Comparison of ENCODE assay signal across 15 cellular contexts in the genomic region with DNA sequence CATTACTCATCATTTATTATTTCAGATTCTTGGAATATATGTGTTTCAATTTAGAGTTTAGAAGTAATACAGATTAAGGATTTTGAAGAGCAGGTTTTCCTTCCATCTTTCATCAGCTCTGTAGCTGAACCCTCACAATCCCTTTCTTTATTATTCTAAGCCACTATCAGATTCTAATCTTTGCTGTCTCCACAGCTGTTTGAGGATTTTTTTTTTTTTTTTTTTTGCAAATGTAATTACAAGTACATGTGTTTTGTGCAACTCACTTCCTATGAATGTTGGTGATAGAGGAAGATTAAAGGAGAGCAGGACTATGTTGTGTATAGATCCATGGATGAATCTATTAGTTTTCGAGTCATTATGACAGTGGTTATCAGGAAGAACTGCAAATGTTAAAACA.
DNase-seq lines count a peak whose midpoint lies in the region; ATAC-seq, FAIRE-seq and TF ChIP-seq lines count a peak whose summit lies in the region.
"Had no signal": no experiment of that assay in that cellular context is flagged by ENCODE, and none has a peak within 500 bp of the region (broad histone marks: within the 10 kb centered on the region; RNA-seq: fewer than 3 reads in every experiment).

No MANE protein-coding gene starts in this region.

- ATAC-seq in SK-N-SH treated with all-trans-retinoic acid at 6 μM for 48 hours (peak; percentile 31; the same call in 1 of the 3 replicates), GM18517 (IDR thresholded peaks at IDR 0.05; ENCODE audit: unreplicated experiment) (no peak)

- DNase-seq in LHCN-M2 (ENCODE audit: low read depth) (peak; percentile 4), iris pigment epithelial cell (ENCODE audit: low read depth) (peak; percentile 12), HUDEP-2 (lab: John Stamatoyannopoulos, UW; ENCODE audit: unreplicated experiment in 76 of 76) (no peak), GM12892 (ENCODE audit: insufficient read length) (no peak)
- DNase-seq: C1 segment of cervical spinal cord; Calu3; CD4-positive, alpha-beta memory T cell; COR-L47; DMS153; DND-41; GOT3; HFFc6 had no signal

- no peak for FAIRE-seq in GM12892 (lab: Jason Lieb, UNC)
- FAIRE-seq: H54 had no signal

- no peak for TF ChIP-seq POLR2A in GM12892 (IDR thresholded peaks at IDR 0.05; ENCODE audit: low read depth, low read length)

TF ChIP-seq in SK-N-SH treated with all-trans-retinoic acid at 6 μM for 48 hours, 23 proteins besides CTCF, POLR2A, EP300 and RAD21:
- TF ChIP-seq ISL1 (CRISPR knock-in tag; IDR thresholded peaks at IDR 0.05) (peak; percentile 45; the same call in 1 of the 2 replicates), ZNF565 (CRISPR knock-in tag; conservative IDR thresholded peaks at IDR 0.05; ENCODE audit: low read depth) (no peak), ZFP30 (CRISPR knock-in tag; IDR thresholded peaks at IDR 0.05) (no peak), TCF4 (CRISPR knock-in tag; IDR thresholded peaks at IDR 0.05; ENCODE audit: borderline replicate concordance) (peak; percentile 69; the same call in 1 of the 2 replicates)
- TF ChIP-seq, protein P1, sequence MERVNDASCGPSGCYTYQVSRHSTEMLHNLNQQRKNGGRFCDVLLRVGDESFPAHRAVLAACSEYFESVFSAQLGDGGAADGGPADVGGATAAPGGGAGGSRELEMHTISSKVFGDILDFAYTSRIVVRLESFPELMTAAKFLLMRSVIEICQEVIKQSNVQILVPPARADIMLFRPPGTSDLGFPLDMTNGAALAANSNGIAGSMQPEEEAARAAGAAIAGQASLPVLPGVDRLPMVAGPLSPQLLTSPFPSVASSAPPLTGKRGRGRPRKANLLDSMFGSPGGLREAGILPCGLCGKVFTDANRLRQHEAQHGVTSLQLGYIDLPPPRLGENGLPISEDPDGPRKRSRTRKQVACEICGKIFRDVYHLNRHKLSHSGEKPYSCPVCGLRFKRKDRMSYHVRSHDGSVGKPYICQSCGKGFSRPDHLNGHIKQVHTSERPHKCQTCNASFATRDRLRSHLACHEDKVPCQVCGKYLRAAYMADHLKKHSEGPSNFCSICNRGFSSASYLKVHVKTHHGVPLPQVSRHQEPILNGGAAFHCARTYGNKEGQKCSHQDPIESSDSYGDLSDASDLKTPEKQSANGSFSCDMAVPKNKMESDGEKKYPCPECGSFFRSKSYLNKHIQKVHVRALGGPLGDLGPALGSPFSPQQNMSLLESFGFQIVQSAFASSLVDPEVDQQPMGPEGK (CRISPR knock-in tag; IDR thresholded peaks at IDR 0.05; ENCODE audit: borderline replicate concordance), result no peak

Comparison
In these comparisons a context has a peak if more than half of its experiments do, and no peak if none do; other contexts are left out.
1. DNase-seq: peak in LHCN-M2 (single experiment) and iris pigment epithelial cell (single experiment); none in HUDEP-2 (0 of 76) and GM12892 (single experiment).